Comparison of ENCODE assay signal across 8 cellular contexts in the genomic region with DNA sequence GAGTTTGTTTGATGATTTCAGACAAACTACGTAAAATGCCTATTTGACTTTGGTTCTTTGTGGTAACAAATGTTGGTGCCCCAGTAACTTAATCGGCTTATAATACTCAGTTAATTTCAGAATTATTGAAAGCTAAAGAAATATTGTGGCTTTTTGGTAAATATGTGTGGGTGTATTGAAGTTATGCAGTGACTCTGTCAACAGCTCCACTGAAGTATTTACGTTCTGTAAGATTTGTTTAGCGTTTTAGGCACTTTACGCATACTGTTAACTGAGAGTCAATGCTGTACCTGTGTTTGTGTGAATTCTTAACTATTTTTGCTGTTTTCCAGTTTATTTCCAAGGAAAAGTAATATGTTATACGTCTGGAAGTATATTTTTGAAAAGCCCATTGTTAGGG. TPM values are rescaled to one million over a fixed set of nuclear protein-coding genes. Genes with fewer than 3 reads are reported as not detected.
DNase-seq lines count a peak whose midpoint lies in the region; ATAC-seq and TF ChIP-seq lines count a peak whose summit lies in the region.

No MANE protein-coding gene starts in this region.

- H3K4me3 ChIP-seq in AG04449 (ENCODE audit: low read depth, low read length) (peak overlapping the region; percentile 94), HUES64 (ENCODE audit: low read length) (peak overlapping the region; percentile 88), cardiac fibroblast (replicated peaks in 1 of 2; ENCODE audit: low read depth in 2 of 2, low read length in 2 of 2) (peak overlapping the region; percentile 77 to 91), muscle layer of duodenum (ENCODE audit: low read depth in 1 of 2, low read length in 2 of 2) (peak overlapping the region; percentile 79 to 99)

- H3K4me1 ChIP-seq in HUES64 (ENCODE audit: insufficient read depth, low read length) (peaks cover 33% of the 10 kb centered on the region), muscle layer of duodenum (ENCODE audit: control insufficient read depth in 1 of 2, insufficient read depth in 2 of 2, low read length in 2 of 2) (peaks cover 9 to 34% of the 10 kb centered on the region in 2 donors)

- ATAC-seq in HG03025 (IDR thresholded peaks at IDR 0.05; ENCODE audit: low FRiP score, unreplicated experiment) = no peak

- no peaks in the 10 kb centered on the region for H3K9me3 ChIP-seq in HUES64 (ENCODE audit: insufficient read depth, low read depth, low read length)
- no peaks in the 10 kb centered on the region for H3K9me3 ChIP-seq in muscle layer of duodenum (ENCODE audit: control insufficient read depth in 1 of 2, low read length in 2 of 2)

- peak overlapping the region; percentile 100 for H3K27ac ChIP-seq in HUES64 (ENCODE audit: low read depth, low read length)
- peak overlapping the region; percentile 98 for H3K27ac ChIP-seq in muscle layer of duodenum (ENCODE audit: low read length)

- H3K9ac ChIP-seq in HUES64 (ENCODE audit: low read depth, low read length) = peak overlapping the region; percentile 99

- H3K36me3 ChIP-seq in HUES64 (ENCODE audit: insufficient read depth, low read length) (0 out of 2 replicates have a peak, but pooled peaks cover 2% of the 10 kb centered on the region), muscle layer of duodenum (ENCODE audit: control insufficient read depth in 1 of 2, insufficient read depth in 2 of 2, low read length in 2 of 2) (peaks cover 0 to 4% of the 10 kb centered on the region in 2 donors)

- WGBS in HUES64 = 26% methylated on average over 6 of the region's 6 CpGs

- POLR2A ChIA-PET in AG04449 (lab: Yijun Ruan, JAX) = interaction anchor here (1.0 to 1.9 kb wide), 2 partner anchors 15 to 16 kb away, joined by 3 to 6 read pairs; no protein-coding TSS in a partner anchor

- in situ Hi-C loops in GM13976 (cut with MboI; ENCODE audit: low sequenced_read_pairs, unreplicated experiment) = no loop called here

- DNase-seq in AG04449 (ENCODE audit: low read depth, low spot score) (no peak), cardiac fibroblast (ENCODE audit: low read depth in 2 of 2) (no peak), NCI-H1694 (lab: John Stamatoyannopoulos, UW) (no peak), GM13976 (ENCODE audit: low spot score) (no peak), NCI-H187 treated with DMSO at 0.1 percent for 48 hours (lab: John Stamatoyannopoulos, UW) (no peak)

- CTCF ChIA-PET in AG04449 (lab: Yijun Ruan, JAX) = interaction anchor here (2.6 kb wide), 1 partner anchor 56 kb away, joined by 9 read pairs; no protein-coding TSS in a partner anchor

- TF ChIP-seq CTCF in AG04449 (IDR thresholded peaks at IDR 0.05; ENCODE audit: insufficient read depth, low read length, missing control alignments) = no peak
- TF ChIP-seq CTCF in cardiac fibroblast (IDR thresholded peaks at IDR 0.05; ENCODE audit: low read depth, low read length) = no peak
- TF ChIP-seq CTCF in GM13976 (IDR thresholded peaks at IDR 0.05; ENCODE audit: borderline replicate concordance, control extremely low read depth, extremely low read depth, insufficient read depth, missing control alignments) = no peak

- H3K27me3 ChIP-seq in HUES64 (ENCODE audit: insufficient read depth, low read length) = no peaks in the 10 kb centered on the region
- H3K27me3 ChIP-seq in muscle layer of duodenum (ENCODE audit: low read depth, low read length) = no peaks in the 10 kb centered on the region

RNA-seq across cellular contexts. Expression of gene RAD23B, which starts 2.2 kb away (rescaled TPM):
- polyA plus RNA-seq in HUES64 (2013, experiment 1 of 2) = 129 TPM
- 139 TPM for polyA plus RNA-seq in HUES64 (2013, experiment 2 of 2)
